1 cellular context compared by ENCODE assay signal in the genomic region with DNA sequence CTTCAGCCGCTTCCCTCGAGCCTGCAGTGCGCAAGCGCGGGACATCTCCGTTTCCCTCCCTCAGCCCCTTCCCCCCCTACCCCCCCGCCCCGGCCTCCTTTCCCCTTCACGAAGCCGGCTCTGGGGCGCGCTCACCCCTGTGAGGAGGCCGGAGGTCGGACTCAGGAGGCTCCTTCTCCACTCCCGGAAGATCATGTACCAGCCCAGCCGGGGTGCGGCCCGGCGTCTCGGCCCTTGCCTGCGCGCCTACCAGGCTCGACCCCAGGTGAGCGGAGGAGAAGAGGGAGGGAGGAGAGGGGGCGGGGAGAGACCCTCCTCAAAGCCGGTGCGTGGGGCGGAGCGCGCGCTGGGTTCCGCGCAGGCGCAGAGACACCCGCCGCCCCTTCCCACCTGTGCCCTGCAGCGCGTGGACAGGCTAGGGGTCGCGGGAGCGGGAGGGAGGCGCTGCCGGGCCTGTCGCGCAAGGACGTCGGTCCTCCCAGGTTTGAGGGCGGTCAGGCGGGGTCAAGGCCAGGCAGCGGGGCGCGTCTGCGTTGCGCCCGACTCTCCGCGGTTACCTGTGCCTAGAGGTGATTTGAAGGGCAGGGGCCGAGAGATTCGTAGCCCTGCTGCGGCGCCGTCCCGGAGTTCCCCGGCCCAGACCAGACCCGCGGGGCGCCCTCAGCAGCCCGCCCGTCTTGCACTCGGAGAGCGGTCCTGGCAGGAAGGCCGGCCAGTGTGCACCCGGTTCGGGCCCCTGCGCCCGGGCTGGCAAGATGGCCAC.
TF ChIP-seq lines count a peak whose summit lies in the region.

Gene C6orf136 (plus strand): TSS at position 95 of the 763 bp plus-strand sequence. CDS start 99 bp downstream, at position 194.

TF ChIP-seq in K562, 482 proteins besides CTCF, POLR2A, EP300 and RAD21 (continued from another document and continues in another):
- TF ChIP-seq RBM22 (IDR thresholded peaks at IDR 0.05; ENCODE audit: low read depth, low read length, poor library complexity, severe bottlenecking) (peak; percentile 57), MIER1 (IDR thresholded peaks at IDR 0.05; ENCODE audit: low read depth) (no peak), CCAR2 (IDR thresholded peaks at IDR 0.05; ENCODE audit: low read depth, low read length) (no peak), ZNF655 (CRISPR knock-in tag; IDR thresholded peaks at IDR 0.05) (no peak), CHCHD3 (CRISPR knock-in tag; IDR thresholded peaks at IDR 0.05) (no peak), RBM14 (IDR thresholded peaks at IDR 0.05; ENCODE audit: borderline replicate concordance, insufficient read depth, low read depth, low read length) (0 out of 2 replicates have a peak, but pooled peaks have one; percentile 89), PRPF4 (IDR thresholded peaks at IDR 0.05; ENCODE audit: insufficient read depth, low read depth, low read length, poor library complexity, severe bottlenecking) (no peak), SP2 (IDR thresholded peaks at IDR 0.05; ENCODE audit: extremely low read depth, low read depth, low read length, poor library complexity, severe bottlenecking) (no peak), SMARCC2 (IDR thresholded peaks at IDR 0.05; ENCODE audit: low read depth) (no peak), CBX8 (IDR thresholded peaks at IDR 0.05; ENCODE audit: borderline replicate concordance, extremely low read depth, low read depth, low read length, poor library complexity, severe bottlenecking) (no peak), SMAD2 (IDR thresholded peaks at IDR 0.05; ENCODE audit: low read depth, low read length) (no peak), SPI1 (IDR thresholded peaks at IDR 0.05; ENCODE audit: borderline replicate concordance, low read depth, low read length) (no peak), BCOR (IDR thresholded peaks at IDR 0.05) (no peak), EZH2 (IDR thresholded peaks at IDR 0.05; ENCODE audit: borderline replicate concordance, low read depth, low read length) (no peak), SNRNP70 (optimal IDR thresholded peaks at IDR 0.05; ENCODE audit: low read depth, low read length) (no peak), NCOA2 (IDR thresholded peaks at IDR 0.05; ENCODE audit: partially characterized antibody in 2 of 2) (no peak), GATAD2B (IDR thresholded peaks at IDR 0.05; ENCODE audit: borderline replicate concordance) (no peak), ARID1B (IDR thresholded peaks at IDR 0.05) (no peak; the same call in 1 of the 2 replicates), RBM25 (IDR thresholded peaks at IDR 0.05; ENCODE audit: low read depth, low read length, severe bottlenecking) (no peak), GTF2F1 (IDR thresholded peaks at IDR 0.05; ENCODE audit: low read depth, low read length) (no peak), KDM4B (IDR thresholded peaks at IDR 0.05; ENCODE audit: borderline replicate concordance in 2 of 2, low read depth in 1 of 2) (peak in 1 of 2 experiments; percentile 42; a peak in 1 of 4 replicates), ZFP36 (IDR thresholded peaks at IDR 0.05; ENCODE audit: low read depth, low read length, partially characterized antibody) (no peak), SNAPC5 (CRISPR knock-in tag; IDR thresholded peaks at IDR 0.05) (no peak), ZSCAN29 (IDR thresholded peaks at IDR 0.05) (no peak), E2F5 (CRISPR knock-in tag; IDR thresholded peaks at IDR 0.05) (peak; percentile 84; the same call in 1 of the 2 replicates)
- TF ChIP-seq, protein P1, sequence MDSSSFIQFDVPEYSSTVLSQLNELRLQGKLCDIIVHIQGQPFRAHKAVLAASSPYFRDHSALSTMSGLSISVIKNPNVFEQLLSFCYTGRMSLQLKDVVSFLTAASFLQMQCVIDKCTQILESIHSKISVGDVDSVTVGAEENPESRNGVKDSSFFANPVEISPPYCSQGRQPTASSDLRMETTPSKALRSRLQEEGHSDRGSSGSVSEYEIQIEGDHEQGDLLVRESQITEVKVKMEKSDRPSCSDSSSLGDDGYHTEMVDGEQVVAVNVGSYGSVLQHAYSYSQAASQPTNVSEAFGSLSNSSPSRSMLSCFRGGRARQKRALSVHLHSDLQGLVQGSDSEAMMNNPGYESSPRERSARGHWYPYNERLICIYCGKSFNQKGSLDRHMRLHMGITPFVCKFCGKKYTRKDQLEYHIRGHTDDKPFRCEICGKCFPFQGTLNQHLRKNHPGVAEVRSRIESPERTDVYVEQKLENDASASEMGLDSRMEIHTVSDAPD (CRISPR knock-in tag; IDR thresholded peaks at IDR 0.05), result no peak
- TF ChIP-seq, protein P2, sequence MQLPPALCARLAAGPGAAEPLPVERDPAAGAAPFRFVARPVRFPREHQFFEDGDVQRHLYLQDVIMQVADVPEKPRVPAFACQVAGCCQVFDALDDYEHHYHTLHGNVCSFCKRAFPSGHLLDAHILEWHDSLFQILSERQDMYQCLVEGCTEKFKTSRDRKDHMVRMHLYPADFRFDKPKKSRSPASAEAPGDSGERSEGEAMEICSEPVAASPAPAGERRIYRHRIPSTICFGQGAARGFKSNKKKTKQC (CRISPR knock-in tag; IDR thresholded peaks at IDR 0.05), result peak; percentile 83; the same call in 1 of the 2 replicates
- TF ChIP-seq, protein P3, sequence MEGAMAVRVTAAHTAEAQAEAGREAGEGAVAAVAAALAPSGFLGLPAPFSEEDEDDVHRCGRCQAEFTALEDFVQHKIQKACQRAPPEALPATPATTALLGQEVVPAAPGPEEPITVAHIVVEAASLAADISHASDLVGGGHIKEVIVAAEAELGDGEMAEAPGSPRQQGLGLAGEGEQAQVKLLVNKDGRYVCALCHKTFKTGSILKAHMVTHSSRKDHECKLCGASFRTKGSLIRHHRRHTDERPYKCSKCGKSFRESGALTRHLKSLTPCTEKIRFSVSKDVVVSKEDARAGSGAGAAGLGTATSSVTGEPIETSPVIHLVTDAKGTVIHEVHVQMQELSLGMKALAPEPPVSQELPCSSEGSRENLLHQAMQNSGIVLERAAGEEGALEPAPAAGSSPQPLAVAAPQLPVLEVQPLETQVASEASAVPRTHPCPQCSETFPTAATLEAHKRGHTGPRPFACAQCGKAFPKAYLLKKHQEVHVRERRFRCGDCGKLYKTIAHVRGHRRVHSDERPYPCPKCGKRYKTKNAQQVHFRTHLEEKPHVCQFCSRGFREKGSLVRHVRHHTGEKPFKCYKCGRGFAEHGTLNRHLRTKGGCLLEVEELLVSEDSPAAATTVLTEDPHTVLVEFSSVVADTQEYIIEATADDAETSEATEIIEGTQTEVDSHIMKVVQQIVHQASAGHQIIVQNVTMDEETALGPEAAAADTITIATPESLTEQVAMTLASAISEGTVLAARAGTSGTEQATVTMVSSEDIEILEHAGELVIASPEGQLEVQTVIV (CRISPR knock-in tag; IDR thresholded peaks at IDR 0.05; ENCODE audit: borderline replicate concordance), result no peak; the same call in 1 of the 2 replicates
- TF ChIP-seq, protein P4, sequence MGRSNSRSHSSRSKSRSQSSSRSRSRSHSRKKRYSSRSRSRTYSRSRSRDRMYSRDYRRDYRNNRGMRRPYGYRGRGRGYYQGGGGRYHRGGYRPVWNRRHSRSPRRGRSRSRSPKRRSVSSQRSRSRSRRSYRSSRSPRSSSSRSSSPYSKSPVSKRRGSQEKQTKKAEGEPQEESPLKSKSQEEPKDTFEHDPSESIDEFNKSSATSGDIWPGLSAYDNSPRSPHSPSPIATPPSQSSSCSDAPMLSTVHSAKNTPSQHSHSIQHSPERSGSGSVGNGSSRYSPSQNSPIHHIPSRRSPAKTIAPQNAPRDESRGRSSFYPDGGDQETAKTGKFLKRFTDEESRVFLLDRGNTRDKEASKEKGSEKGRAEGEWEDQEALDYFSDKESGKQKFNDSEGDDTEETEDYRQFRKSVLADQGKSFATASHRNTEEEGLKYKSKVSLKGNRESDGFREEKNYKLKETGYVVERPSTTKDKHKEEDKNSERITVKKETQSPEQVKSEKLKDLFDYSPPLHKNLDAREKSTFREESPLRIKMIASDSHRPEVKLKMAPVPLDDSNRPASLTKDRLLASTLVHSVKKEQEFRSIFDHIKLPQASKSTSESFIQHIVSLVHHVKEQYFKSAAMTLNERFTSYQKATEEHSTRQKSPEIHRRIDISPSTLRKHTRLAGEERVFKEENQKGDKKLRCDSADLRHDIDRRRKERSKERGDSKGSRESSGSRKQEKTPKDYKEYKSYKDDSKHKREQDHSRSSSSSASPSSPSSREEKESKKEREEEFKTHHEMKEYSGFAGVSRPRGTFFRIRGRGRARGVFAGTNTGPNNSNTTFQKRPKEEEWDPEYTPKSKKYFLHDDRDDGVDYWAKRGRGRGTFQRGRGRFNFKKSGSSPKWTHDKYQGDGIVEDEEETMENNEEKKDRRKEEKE (IDR thresholded peaks at IDR 0.05; ENCODE audit: borderline replicate concordance in 1 of 2, control insufficient read depth in 1 of 2, low read depth in 2 of 2, low read length in 1 of 2), result no peak
- TF ChIP-seq, protein P5, sequence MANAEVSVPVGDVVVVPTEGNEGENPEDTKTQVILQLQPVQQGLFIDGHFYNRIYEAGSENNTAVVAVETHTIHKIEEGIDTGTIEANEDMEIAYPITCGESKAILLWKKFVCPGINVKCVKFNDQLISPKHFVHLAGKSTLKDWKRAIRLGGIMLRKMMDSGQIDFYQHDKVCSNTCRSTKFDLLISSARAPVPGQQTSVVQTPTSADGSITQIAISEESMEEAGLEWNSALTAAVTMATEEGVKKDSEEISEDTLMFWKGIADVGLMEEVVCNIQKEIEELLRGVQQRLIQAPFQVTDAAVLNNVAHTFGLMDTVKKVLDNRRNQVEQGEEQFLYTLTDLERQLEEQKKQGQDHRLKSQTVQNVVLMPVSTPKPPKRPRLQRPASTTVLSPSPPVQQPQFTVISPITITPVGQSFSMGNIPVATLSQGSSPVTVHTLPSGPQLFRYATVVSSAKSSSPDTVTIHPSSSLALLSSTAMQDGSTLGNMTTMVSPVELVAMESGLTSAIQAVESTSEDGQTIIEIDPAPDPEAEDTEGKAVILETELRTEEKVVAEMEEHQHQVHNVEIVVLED (CRISPR knock-in tag; IDR thresholded peaks at IDR 0.05), result no peak
- TF ChIP-seq, protein P6, sequence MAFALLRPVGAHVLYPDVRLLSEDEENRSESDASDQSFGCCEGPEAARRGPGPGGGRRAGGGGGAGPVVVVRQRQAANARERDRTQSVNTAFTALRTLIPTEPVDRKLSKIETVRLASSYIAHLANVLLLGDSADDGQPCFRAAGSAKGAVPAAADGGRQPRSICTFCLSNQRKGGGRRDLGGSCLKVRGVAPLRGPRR (CRISPR knock-in tag; IDR thresholded peaks at IDR 0.05), result no peak
- TF ChIP-seq, protein P7, sequence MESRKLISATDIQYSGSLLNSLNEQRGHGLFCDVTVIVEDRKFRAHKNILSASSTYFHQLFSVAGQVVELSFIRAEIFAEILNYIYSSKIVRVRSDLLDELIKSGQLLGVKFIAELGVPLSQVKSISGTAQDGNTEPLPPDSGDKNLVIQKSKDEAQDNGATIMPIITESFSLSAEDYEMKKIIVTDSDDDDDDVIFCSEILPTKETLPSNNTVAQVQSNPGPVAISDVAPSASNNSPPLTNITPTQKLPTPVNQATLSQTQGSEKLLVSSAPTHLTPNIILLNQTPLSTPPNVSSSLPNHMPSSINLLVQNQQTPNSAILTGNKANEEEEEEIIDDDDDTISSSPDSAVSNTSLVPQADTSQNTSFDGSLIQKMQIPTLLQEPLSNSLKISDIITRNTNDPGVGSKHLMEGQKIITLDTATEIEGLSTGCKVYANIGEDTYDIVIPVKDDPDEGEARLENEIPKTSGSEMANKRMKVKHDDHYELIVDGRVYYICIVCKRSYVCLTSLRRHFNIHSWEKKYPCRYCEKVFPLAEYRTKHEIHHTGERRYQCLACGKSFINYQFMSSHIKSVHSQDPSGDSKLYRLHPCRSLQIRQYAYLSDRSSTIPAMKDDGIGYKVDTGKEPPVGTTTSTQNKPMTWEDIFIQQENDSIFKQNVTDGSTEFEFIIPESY (CRISPR knock-in tag; IDR thresholded peaks at IDR 0.05), result no peak
- TF ChIP-seq, protein P8, sequence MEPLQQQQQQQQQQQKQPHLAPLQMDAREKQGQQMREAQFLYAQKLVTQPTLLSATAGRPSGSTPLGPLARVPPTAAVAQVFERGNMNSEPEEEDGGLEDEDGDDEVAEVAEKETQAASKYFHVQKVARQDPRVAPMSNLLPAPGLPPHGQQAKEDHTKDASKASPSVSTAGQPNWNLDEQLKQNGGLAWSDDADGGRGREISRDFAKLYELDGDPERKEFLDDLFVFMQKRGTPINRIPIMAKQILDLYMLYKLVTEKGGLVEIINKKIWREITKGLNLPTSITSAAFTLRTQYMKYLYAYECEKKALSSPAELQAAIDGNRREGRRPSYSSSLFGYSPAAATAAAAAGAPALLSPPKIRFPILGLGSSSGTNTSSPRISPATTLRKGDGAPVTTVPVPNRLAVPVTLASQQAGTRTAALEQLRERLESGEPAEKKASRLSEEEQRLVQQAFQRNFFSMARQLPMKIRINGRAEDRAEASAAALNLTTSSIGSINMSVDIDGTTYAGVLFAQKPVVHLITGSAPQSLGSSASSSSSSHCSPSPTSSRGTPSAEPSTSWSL (CRISPR knock-in tag; IDR thresholded peaks at IDR 0.05; ENCODE audit: borderline replicate concordance), result no peak
- TF ChIP-seq, protein P9, sequence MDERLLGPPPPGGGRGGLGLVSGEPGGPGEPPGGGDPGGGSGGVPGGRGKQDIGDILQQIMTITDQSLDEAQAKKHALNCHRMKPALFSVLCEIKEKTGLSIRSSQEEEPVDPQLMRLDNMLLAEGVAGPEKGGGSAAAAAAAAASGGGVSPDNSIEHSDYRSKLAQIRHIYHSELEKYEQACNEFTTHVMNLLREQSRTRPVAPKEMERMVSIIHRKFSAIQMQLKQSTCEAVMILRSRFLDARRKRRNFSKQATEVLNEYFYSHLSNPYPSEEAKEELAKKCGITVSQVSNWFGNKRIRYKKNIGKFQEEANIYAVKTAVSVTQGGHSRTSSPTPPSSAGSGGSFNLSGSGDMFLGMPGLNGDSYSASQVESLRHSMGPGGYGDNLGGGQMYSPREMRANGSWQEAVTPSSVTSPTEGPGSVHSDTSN (CRISPR knock-in tag; IDR thresholded peaks at IDR 0.05; ENCODE audit: low read depth), result no peak
- TF ChIP-seq, protein P9 (tag; conservative IDR thresholded peaks at IDR 0.05; ENCODE audit: low read depth), result no peak
